9 cellular contexts compared by ENCODE assay signal in the genomic region with DNA sequence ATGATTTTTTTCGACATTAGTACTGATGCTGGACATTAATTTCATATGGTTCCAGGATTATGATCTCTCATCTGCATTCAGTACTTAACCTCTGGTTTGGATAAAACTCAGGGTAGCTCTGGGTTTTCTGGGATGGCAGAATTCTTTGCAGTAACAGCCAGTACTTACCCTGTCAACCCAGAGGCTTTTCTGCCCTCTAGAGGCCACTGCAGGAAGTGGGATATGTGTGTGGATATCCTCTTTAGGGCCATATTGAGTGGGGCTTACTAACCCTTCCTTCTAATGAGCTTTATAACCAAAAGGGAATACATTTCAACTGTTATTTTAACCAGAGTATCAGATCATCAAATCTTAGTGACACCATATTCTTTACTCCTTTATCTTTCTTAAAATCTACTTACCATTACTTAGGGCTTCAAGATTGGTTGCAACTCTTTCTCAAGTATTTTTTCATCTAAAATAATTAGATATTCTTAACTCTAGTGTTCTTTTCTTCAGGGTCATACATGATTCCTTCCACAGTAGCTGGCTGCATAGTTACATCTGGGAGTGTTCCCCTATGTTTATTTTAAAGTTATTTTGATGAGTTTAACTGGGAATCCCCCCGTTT.
DNase-seq lines count a peak whose midpoint lies in the region; ATAC-seq lines count a peak whose summit lies in the region.
"Had no signal": no experiment of that assay in that cellular context is flagged by ENCODE, and none has a peak within 500 bp of the region (broad histone marks: within the 10 kb centered on the region; RNA-seq: fewer than 3 reads in every experiment).

No MANE protein-coding gene starts in this region.

- H3K9me3 ChIP-seq in MG63: no peaks in the 10 kb centered on the region
- H3K9me3 ChIP-seq in SJSA1 (replicated peaks): no peaks in the 10 kb centered on the region

- H3K27ac Mint-ChIP-seq in activated CD8-positive, alpha-beta memory T cell treated with anti-CD3 and anti-CD28 coated beads, Interleukin-2, amount 10 ng/mL, durations not matched to agents 7 days and 5 days: no peak overlapping the region
- H3K27ac Mint-ChIP-seq: naive B cell had no signal

- H3K4me1 ChIP-seq in SJSA1 (replicated peaks): no peaks in the 10 kb centered on the region

- peaks cover 9% of the 10 kb centered on the region for H3K9me3 Mint-ChIP-seq in activated CD8-positive, alpha-beta memory T cell treated with anti-CD3 and anti-CD28 coated beads, Interleukin-2, amount 10 ng/mL, durations not matched to agents 7 days and 5 days (ENCODE audit: low read depth)

- no peaks in the 10 kb centered on the region for H3K4me1 Mint-ChIP-seq in activated CD8-positive, alpha-beta memory T cell treated with anti-CD3 and anti-CD28 coated beads, Interleukin-2, amount 10 ng/mL, durations not matched to agents 7 days and 5 days
- H3K4me1 Mint-ChIP-seq: naive B cell had no signal

- no peak overlapping the region for H3K4me3 ChIP-seq in MG63
- H3K4me3 ChIP-seq in SJSA1: no peak overlapping the region

- H3K4me3 Mint-ChIP-seq in activated CD8-positive, alpha-beta memory T cell treated with anti-CD3 and anti-CD28 coated beads, Interleukin-2, amount 10 ng/mL, durations not matched to agents 7 days and 5 days: no peak overlapping the region
- H3K4me3 Mint-ChIP-seq: naive B cell had no signal

- H3K36me3 ChIP-seq in MG63 (no peaks in the 10 kb centered on the region), SJSA1 (no peaks in the 10 kb centered on the region)

- no peak overlapping the region for H3K27ac ChIP-seq in SJSA1

- no peaks in the 10 kb centered on the region for H3K36me3 Mint-ChIP-seq in activated CD8-positive, alpha-beta memory T cell treated with anti-CD3 and anti-CD28 coated beads, Interleukin-2, amount 10 ng/mL, durations not matched to agents 7 days and 5 days
- H3K36me3 Mint-ChIP-seq: naive B cell had no signal

- H3K27me3 ChIP-seq in MG63 (no peaks in the 10 kb centered on the region), SJSA1 (replicated peaks) (no peaks in the 10 kb centered on the region)

- no peaks in the 10 kb centered on the region for H3K27me3 Mint-ChIP-seq in activated CD8-positive, alpha-beta memory T cell treated with anti-CD3 and anti-CD28 coated beads, Interleukin-2, amount 10 ng/mL, durations not matched to agents 7 days and 5 days

- CTCF ChIA-PET in activated CD8-positive, alpha-beta memory T cell treated with anti-CD3 and anti-CD28 coated beads, Interleukin-2, amount 10 ng/mL, durations not matched to agents 7 days and 5 days (lab: Charles Lee): interaction anchor here (1.6 kb wide), 1 partner anchor 18 kb away, joined by 3 read pairs; no protein-coding TSS in a partner anchor

- no peak for ATAC-seq in activated CD8-positive, alpha-beta memory T cell treated with anti-CD3 and anti-CD28 coated beads, Interleukin-2, amount 10 ng/mL, durations not matched to agents 7 days and 5 days

- DNase-seq in activated CD8-positive, alpha-beta memory T cell treated with anti-CD3 and anti-CD28 coated beads, Interleukin-2, amount 50 U/mL, for 48 hours: peak; percentile 49
- DNase-seq in activated CD8-positive, alpha-beta memory T cell treated with anti-CD3 and anti-CD28 coated beads, Interleukin-2, amount 10 ng/mL, durations not matched to agents 7 days and 5 days: no peak
- DNase-seq in MG63: peak; percentile 10
- DNase-seq in SJSA1 (ENCODE audit: low read depth in 1 of 2, low spot score in 2 of 2): peak; percentile 6 to 46
- DNase-seq in iris pigment epithelial cell (ENCODE audit: low read depth): peak; percentile 3
- no peak for DNase-seq in putamen (ENCODE audit: low spot score)
- DNase-seq in T1000 (lab: John Stamatoyannopoulos, UW): no peak
- no peak for DNase-seq in OCI-M2 (lab: John Stamatoyannopoulos, UW; ENCODE audit: unreplicated experiment)
- DNase-seq: naive B cell had no signal

Comparison
In these comparisons a context has a peak if more than half of its experiments do, and no peak if none do; other contexts are left out.
1. DNase-seq: peak in activated CD8-positive, alpha-beta memory T cell treated with anti-CD3 and anti-CD28 coated beads, Interleukin-2, amount 50 U/mL, for 48 hours (single experiment), MG63 (single experiment), SJSA1 (2 of 2) and iris pigment epithelial cell (single experiment); none in activated CD8-positive, alpha-beta memory T cell treated with anti-CD3 and anti-CD28 coated beads, Interleukin-2, amount 10 ng/mL, durations not matched to agents 7 days and 5 days (single experiment), putamen (single experiment), T1000 (single experiment) and OCI-M2 (single experiment).